Comparison of ENCODE assay signal across 11 cellular contexts in the genomic region with DNA sequence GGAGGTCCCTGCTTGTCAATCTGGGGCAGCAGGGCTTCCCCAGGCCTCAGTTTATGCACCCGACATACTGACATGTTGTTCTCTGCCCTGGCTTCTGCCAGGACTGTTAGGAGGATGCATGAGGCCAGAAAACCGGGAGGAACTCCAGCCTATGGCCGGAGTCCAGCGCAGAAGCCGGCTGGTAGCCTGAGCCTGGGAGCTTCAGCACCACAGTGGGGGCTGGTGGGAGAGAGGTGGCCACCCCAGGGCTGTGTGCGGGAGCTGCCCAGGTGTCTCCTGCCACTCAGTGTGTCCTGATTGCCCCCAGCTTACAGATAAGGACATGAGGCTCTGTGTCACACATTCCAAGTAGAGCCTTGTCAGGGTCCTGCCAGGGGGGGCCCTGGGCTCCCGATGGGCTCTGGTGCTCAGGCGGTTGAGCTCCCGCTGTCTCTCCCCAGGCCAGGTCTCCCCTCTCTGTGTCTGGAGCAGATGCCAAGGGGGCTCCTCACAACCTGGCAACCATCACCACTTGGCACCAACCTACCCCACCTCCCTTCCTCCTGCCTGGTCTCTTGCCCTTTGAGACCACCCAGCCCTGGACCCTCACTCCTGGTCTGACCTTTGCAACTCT. TPM values are rescaled to one million over a fixed set of nuclear protein-coding genes. Genes with fewer than 3 reads are reported as not detected.
DNase-seq lines count a peak whose midpoint lies in the region; ATAC-seq and TF ChIP-seq lines count a peak whose summit lies in the region.
"Had no signal": no experiment of that assay in that cellular context is flagged by ENCODE, and none has a peak within 500 bp of the region (broad histone marks: within the 10 kb centered on the region; RNA-seq: fewer than 3 reads in every experiment).

No MANE protein-coding gene starts in this region.

- TF ChIP-seq POLR2A in gastrocnemius medialis (IDR thresholded peaks at IDR 0.05) = no peak

- DNase-seq in EH (ENCODE audit: low read depth) = peak; percentile 40
- DNase-seq in cerebellar cortex (ENCODE audit: low spot score) = peak; percentile 21
- no peak for DNase-seq in gastrocnemius medialis
- no peak for DNase-seq in DMS79 (lab: John Stamatoyannopoulos, UW)
- DNase-seq in AG20443 (ENCODE audit: low spot score) = no peak
- no peak for DNase-seq in CD1c-positive myeloid dendritic cell (ENCODE audit: extremely low spot score)
- DNase-seq in NCI-H1417 treated with DMSO at 0.1 percent for 48 hours (lab: John Stamatoyannopoulos, UW) = no peak
- DNase-seq: activated naive CD8-positive, alpha-beta T cell treated with anti-CD3 and anti-CD28 coated beads for 36 hours; CD4-positive, alpha-beta memory T cell had no signal

- ATAC-seq in gastrocnemius medialis = peak; percentile 10 to 26

- peak overlapping the region; percentile 62 for H3K27ac ChIP-seq in layer of hippocampus (ENCODE audit: low read depth, low read length)
- peak overlapping the region; percentile 60 to 68 (median 66) for H3K27ac ChIP-seq in gastrocnemius medialis
- H3K27ac ChIP-seq: epithelial cell of prostate had no signal

- no peaks in the 10 kb centered on the region for H3K9me3 ChIP-seq in gastrocnemius medialis

- peaks cover 38 to 51% of the 10 kb centered on the region in 2 donors for H3K4me1 ChIP-seq in gastrocnemius medialis

- intact Hi-C loops in gastrocnemius medialis (cut with DNase I; ENCODE audit: low total_unique reads) = no loop called here

- H3K4me3 ChIP-seq in gastrocnemius medialis = peak overlapping the region in 1 of 4 donors; percentile 1

- H3K36me3 ChIP-seq in gastrocnemius medialis = no peaks in the 10 kb centered on the region

- in situ Hi-C loops in gastrocnemius medialis (cut with MboI; ENCODE audit: low sequenced_read_pairs in 4 of 4) = loop anchor here in 2 of 4 donors (5.0 to 10.0 kb wide), 2 partner anchors 88 to 105 kb away; no protein-coding TSS in a partner anchor

- no peak for TF ChIP-seq CTCF in gastrocnemius medialis (IDR thresholded peaks at IDR 0.05 in 4 of 5, conservative IDR thresholded peaks at IDR 0.05 in 1 of 5)

- no peaks in the 10 kb centered on the region for H3K27me3 ChIP-seq in layer of hippocampus (ENCODE audit: control insufficient read depth, insufficient read depth, low read length)
- H3K27me3 ChIP-seq in gastrocnemius medialis = no peaks in the 10 kb centered on the region

RNA-seq across cellular contexts. Expression of gene PPIF, which starts 32.3 kb away (rescaled TPM):
- 10 to 100 TPM; 39.1 to 82.1 (median 67.9) TPM for total RNA-seq in gastrocnemius medialis

Comparison
In these comparisons a context has a peak if more than half of its experiments do, and no peak if none do; other contexts are left out.
1. DNase-seq: peak in EH (single experiment) and cerebellar cortex (single experiment); none in gastrocnemius medialis (0 of 2), DMS79 (single experiment), AG20443 (single experiment), CD1c-positive myeloid dendritic cell (single experiment) and NCI-H1417 treated with DMSO at 0.1 percent for 48 hours (single experiment).